Comparison of ENCODE assay signal across 6 cellular contexts in the genomic region with DNA sequence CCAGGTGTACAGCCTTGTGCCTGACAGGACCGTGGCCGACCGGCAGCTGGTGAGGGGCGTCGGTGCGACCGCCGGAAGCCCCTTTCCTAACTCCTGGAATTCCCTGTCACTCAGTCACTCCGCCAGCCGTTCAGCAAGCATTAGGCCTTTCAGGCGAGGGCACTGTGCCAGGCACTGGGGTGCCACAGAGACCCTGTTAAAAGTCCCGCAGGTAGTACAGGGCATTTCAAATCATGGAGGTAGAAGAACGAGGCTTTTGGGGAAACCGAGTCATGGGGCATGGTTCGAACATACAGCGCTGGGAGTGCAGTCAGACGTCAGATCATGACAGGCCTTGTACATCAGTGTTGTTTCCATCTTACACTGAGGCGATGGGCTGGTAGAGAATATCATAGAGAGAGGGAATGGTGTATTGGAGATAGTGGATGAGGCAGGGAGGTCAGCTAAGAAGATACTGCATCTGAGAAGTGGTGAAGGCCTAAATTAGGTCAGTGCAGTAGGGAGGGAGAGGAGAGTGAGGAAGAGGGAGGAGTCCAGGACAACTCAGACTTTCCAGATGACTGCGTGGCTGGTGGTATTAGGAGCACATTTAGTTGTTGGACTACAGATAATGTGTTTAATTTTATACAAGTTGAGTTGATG. TPM values are rescaled to one million over a fixed set of nuclear protein-coding genes. Genes with fewer than 3 reads are reported as not detected.
DNase-seq lines count a peak whose midpoint lies in the region; ATAC-seq and TF ChIP-seq lines count a peak whose summit lies in the region.

No MANE protein-coding gene starts in this region.

- H3K27ac Mint-ChIP-seq in activated T-helper 2 cell treated with anti-CD3 and anti-CD28 coated beads, Interferon-gamma antibody, Interleukin-2, Interleukin-4, amounts not matched to agents 10 μg/mL and 5 μg/mL and 100 μg/mL, durations not matched to agents 14 hours and 24 hours and 36 hours = peak overlapping the region; percentile 99

- in situ Hi-C loops in HAP-1 (cut with MboI; ENCODE audit: low sequenced_read_pairs) = no loop called here

- H3K4me3 ChIP-seq in HAP-1 (peak overlapping the region; percentile 89), lower lobe of right lung (peak overlapping the region; percentile 79)

- H3K27ac ChIP-seq in lower lobe of right lung = peak overlapping the region; percentile 95

- DNase-seq in HAP-1 (ENCODE audit: low spot score in 2 of 2) (no peak), lower lobe of right lung (no peak), NCI-H2107 (lab: John Stamatoyannopoulos, UW) (no peak), kidney glomerular epithelial cell (lab: John Stamatoyannopoulos, UW) (no peak)
- no peak for DNase-seq in activated T-helper 2 cell treated with anti-CD3 and anti-CD28 coated beads, Interferon-gamma antibody, Interleukin-2, Interleukin-4, amounts not matched to agents 10 μg/mL and 5 μg/mL and 100 μg/mL, durations not matched to agents 14 hours and 24 hours and 36 hours (ENCODE audit: low spot score)
- DNase-seq in stimulated activated CD4-positive, alpha-beta T cell treated with anti-CD3 and anti-CD28 coated beads, Interleukin-4, amount 100 ng/mL, for 4 hours = no peak

- ATAC-seq in lower lobe of right lung = no peak

- H3K4me3 Mint-ChIP-seq in activated T-helper 2 cell treated with anti-CD3 and anti-CD28 coated beads, Interferon-gamma antibody, Interleukin-2, Interleukin-4, amounts not matched to agents 10 μg/mL and 5 μg/mL and 100 μg/mL, durations not matched to agents 14 hours and 24 hours and 36 hours (ENCODE audit: low read depth) = peak overlapping the region; percentile 94

- H3K4me1 ChIP-seq in HAP-1 = peaks cover 12% of the 10 kb centered on the region
- peaks cover 31% of the 10 kb centered on the region for H3K4me1 ChIP-seq in lower lobe of right lung

- H3K36me3 ChIP-seq in HAP-1 (replicated peaks) (peaks cover 31% of the 10 kb centered on the region), lower lobe of right lung (peaks cover 36% of the 10 kb centered on the region)

- H3K9me3 ChIP-seq in HAP-1 (no peaks in the 10 kb centered on the region), lower lobe of right lung (no peaks in the 10 kb centered on the region)

- no peaks in the 10 kb centered on the region for H3K27me3 ChIP-seq in HAP-1 (ENCODE audit: low read depth)
- H3K27me3 ChIP-seq in lower lobe of right lung (ENCODE audit: low read depth) = no peaks in the 10 kb centered on the region

- H3K9me3 Mint-ChIP-seq in activated T-helper 2 cell treated with anti-CD3 and anti-CD28 coated beads, Interferon-gamma antibody, Interleukin-2, Interleukin-4, amounts not matched to agents 10 μg/mL and 5 μg/mL and 100 μg/mL, durations not matched to agents 14 hours and 24 hours and 36 hours = no peaks in the 10 kb centered on the region

- no peak for TF ChIP-seq CTCF in lower lobe of right lung (IDR thresholded peaks at IDR 0.05)

- H3K4me1 Mint-ChIP-seq in activated T-helper 2 cell treated with anti-CD3 and anti-CD28 coated beads, Interferon-gamma antibody, Interleukin-2, Interleukin-4, amounts not matched to agents 10 μg/mL and 5 μg/mL and 100 μg/mL, durations not matched to agents 14 hours and 24 hours and 36 hours (ENCODE audit: low read depth) = peaks cover 28% of the 10 kb centered on the region

- intact Hi-C loops in activated T-helper 2 cell treated with anti-CD3 and anti-CD28 coated beads, Interferon-gamma antibody, Interleukin-2, Interleukin-4, amounts not matched to agents 10 μg/mL and 5 μg/mL and 100 μg/mL, durations not matched to agents 14 hours and 24 hours and 36 hours (cut with micrococcal nuclease) = loop anchor here (1.0 kb wide), 1 partner anchor 14 kb away; a partner anchor contains a TSS
- intact Hi-C loops in lower lobe of right lung (cut with DNase I) = no loop called here

- H3K36me3 Mint-ChIP-seq in activated T-helper 2 cell treated with anti-CD3 and anti-CD28 coated beads, Interferon-gamma antibody, Interleukin-2, Interleukin-4, amounts not matched to agents 10 μg/mL and 5 μg/mL and 100 μg/mL, durations not matched to agents 14 hours and 24 hours and 36 hours (ENCODE audit: low read depth) = peaks cover 18% of the 10 kb centered on the region

- no peaks in the 10 kb centered on the region for H3K27me3 Mint-ChIP-seq in activated T-helper 2 cell treated with anti-CD3 and anti-CD28 coated beads, Interferon-gamma antibody, Interleukin-2, Interleukin-4, amounts not matched to agents 10 μg/mL and 5 μg/mL and 100 μg/mL, durations not matched to agents 14 hours and 24 hours and 36 hours (ENCODE audit: low read depth)

RNA-seq across cellular contexts. Expression of a gene that starts 0.9 kb away (rescaled TPM):
- total RNA-seq in activated T-helper 2 cell treated with anti-CD3 and anti-CD28 coated beads, Interferon-gamma antibody, Interleukin-2, Interleukin-4, amounts not matched to agents 10 μg/mL and 5 μg/mL and 100 μg/mL, durations not matched to agents 14 hours and 24 hours and 36 hours = 15.7 and 16.6 TPM in 2 replicates
- 16.5 TPM for total RNA-seq in lower lobe of right lung

RNA-seq across cellular contexts. Expression of a gene that starts 9.0 kb away (rescaled TPM):
- total RNA-seq in activated T-helper 2 cell treated with anti-CD3 and anti-CD28 coated beads, Interferon-gamma antibody, Interleukin-2, Interleukin-4, amounts not matched to agents 10 μg/mL and 5 μg/mL and 100 μg/mL, durations not matched to agents 14 hours and 24 hours and 36 hours = 2.6 and 3.1 TPM in 2 replicates
- total RNA-seq in lower lobe of right lung = 175 TPM

RNA-seq across cellular contexts. Expression of a gene that starts 13.9 kb away (rescaled TPM):
- 93.7 and 99.5 TPM in 2 replicates for total RNA-seq in activated T-helper 2 cell treated with anti-CD3 and anti-CD28 coated beads, Interferon-gamma antibody, Interleukin-2, Interleukin-4, amounts not matched to agents 10 μg/mL and 5 μg/mL and 100 μg/mL, durations not matched to agents 14 hours and 24 hours and 36 hours
- 64.2 TPM for total RNA-seq in lower lobe of right lung

RNA-seq across cellular contexts. Expression of a gene that starts 14.1 kb away (rescaled TPM):
- total RNA-seq in activated T-helper 2 cell treated with anti-CD3 and anti-CD28 coated beads, Interferon-gamma antibody, Interleukin-2, Interleukin-4, amounts not matched to agents 10 μg/mL and 5 μg/mL and 100 μg/mL, durations not matched to agents 14 hours and 24 hours and 36 hours = 81.2 and 82.0 TPM in 2 replicates
- 47.0 TPM for total RNA-seq in lower lobe of right lung

RNA-seq across cellular contexts. Expression of a gene that starts 26.9 kb away (rescaled TPM):
- total RNA-seq in activated T-helper 2 cell treated with anti-CD3 and anti-CD28 coated beads, Interferon-gamma antibody, Interleukin-2, Interleukin-4, amounts not matched to agents 10 μg/mL and 5 μg/mL and 100 μg/mL, durations not matched to agents 14 hours and 24 hours and 36 hours = 0.16 TPM in 1 of 2 replicates, not detected in the other
- 85.6 TPM for total RNA-seq in lower lobe of right lung

Comparison
In these comparisons a context has a peak if more than half of its experiments do, and no peak if none do; other contexts are left out.
1. RNA of a gene that starts 9.0 kb away (total RNA-seq): 175 TPM in lower lobe of right lung (single experiment); 2.6 to 3.1 TPM in activated T-helper 2 cell treated with anti-CD3 and anti-CD28 coated beads, Interferon-gamma antibody, Interleukin-2, Interleukin-4, amounts not matched to agents 10 μg/mL and 5 μg/mL and 100 μg/mL, durations not matched to agents 14 hours and 24 hours and 36 hours; every median in the first group is over 10 times any median in the second.